Comparison of ENCODE assay signal across 8 cellular contexts in the genomic region with DNA sequence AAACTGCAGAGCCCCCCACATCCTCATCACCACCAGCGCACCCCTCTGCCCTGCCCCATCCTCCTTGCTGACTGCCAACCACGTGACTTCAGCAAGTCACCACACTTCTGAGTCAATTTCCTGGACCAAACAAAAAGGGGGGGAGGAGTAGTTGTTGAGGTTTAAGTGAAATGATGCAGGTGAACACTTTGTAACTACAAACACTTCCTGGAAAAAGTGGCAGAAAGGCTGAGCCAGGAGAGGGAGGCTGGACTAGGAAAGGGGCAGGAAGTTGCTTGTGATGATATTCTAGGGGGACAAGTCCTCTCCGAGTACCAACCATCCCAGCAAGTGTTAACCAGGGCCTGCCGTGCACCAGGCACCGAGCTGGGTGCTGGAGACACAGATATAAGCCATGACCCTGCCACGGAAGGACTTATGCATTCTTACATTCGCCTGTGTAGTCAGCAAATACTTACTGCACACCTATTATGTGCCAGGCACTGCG.
DNase-seq lines count a peak whose midpoint lies in the region; ATAC-seq and TF ChIP-seq lines count a peak whose summit lies in the region.

No MANE protein-coding gene starts in this region.

- peak overlapping the region; percentile 84 for H3K27ac ChIP-seq in CD4-positive, CD25-positive, alpha-beta regulatory T cell (ENCODE audit: insufficient read depth, low read length, poor library complexity, severe bottlenecking)
- H3K27ac ChIP-seq in lung (ENCODE audit: low read depth in 1 of 2, low read length in 1 of 2) (peak overlapping the region; percentile 22 to 91), thymus (ENCODE audit: low read depth) (peak overlapping the region; percentile 57)

- DNase-seq in CD4-positive, CD25-positive, alpha-beta regulatory T cell: peak; percentile 68 to 93 (median 78)
- DNase-seq in SW480 (ENCODE audit: low spot score) (peak; percentile 50), lung (ENCODE audit: low spot score) (no peak)
- peak; percentile 67 for DNase-seq in activated naive CD8-positive, alpha-beta T cell treated with anti-CD3 and anti-CD28 coated beads, Interleukin-2, amount 10 ng/mL, durations not matched to agents 7 days and 5 days

- peak overlapping the region; percentile 77 for H3K4me3 ChIP-seq in CD4-positive, CD25-positive, alpha-beta regulatory T cell (ENCODE audit: low read depth, low read length)
- H3K4me3 ChIP-seq in lung: no peak overlapping the region
- H3K4me3 ChIP-seq in thymus (ENCODE audit: low read length): no peak overlapping the region

- WGBS in lung, 2 donors: 26 to 40% methylated on average over 8 of the region's 8 CpGs
- WGBS in thymus: 26% methylated on average over 8 of the region's 8 CpGs

- no peak for TF ChIP-seq CTCF in lung (IDR thresholded peaks at IDR 0.05; ENCODE audit: control extremely low read depth, extremely low read depth)

- H3K4me3 Mint-ChIP-seq in CD4-positive, CD25-positive, alpha-beta regulatory T cell: peak overlapping the region; percentile 78 to 85 (median 81)
- H3K4me3 Mint-ChIP-seq in activated naive CD8-positive, alpha-beta T cell treated with anti-CD3 and anti-CD28 coated beads, Interleukin-2, amount 10 ng/mL, durations not matched to agents 7 days and 5 days: peak overlapping the region; percentile 77

- no peaks in the 10 kb centered on the region for H3K27me3 Mint-ChIP-seq in CD4-positive, CD25-positive, alpha-beta regulatory T cell
- H3K27me3 Mint-ChIP-seq in activated naive CD8-positive, alpha-beta T cell treated with anti-CD3 and anti-CD28 coated beads, Interleukin-2, amount 10 ng/mL, durations not matched to agents 7 days and 5 days: no peaks in the 10 kb centered on the region

- peaks cover 0 to 3% (median 0%) of the 10 kb centered on the region in 7 donors for H3K9me3 Mint-ChIP-seq in CD4-positive, CD25-positive, alpha-beta regulatory T cell
- peaks cover 5% of the 10 kb centered on the region for H3K9me3 Mint-ChIP-seq in activated naive CD8-positive, alpha-beta T cell treated with anti-CD3 and anti-CD28 coated beads, Interleukin-2, amount 10 ng/mL, durations not matched to agents 7 days and 5 days

- peaks cover 31 to 95% (median 68%) of the 10 kb centered on the region in 4 donors for H3K4me1 Mint-ChIP-seq in CD4-positive, CD25-positive, alpha-beta regulatory T cell
- peaks cover 75% of the 10 kb centered on the region for H3K4me1 Mint-ChIP-seq in activated naive CD8-positive, alpha-beta T cell treated with anti-CD3 and anti-CD28 coated beads, Interleukin-2, amount 10 ng/mL, durations not matched to agents 7 days and 5 days

- peaks cover under 1 to 6% of the 10 kb centered on the region in 2 experiments for H3K9me3 ChIP-seq in CD4-positive, CD25-positive, alpha-beta regulatory T cell (ENCODE audit: control insufficient read depth in 2 of 2, low read length in 2 of 2)
- H3K9me3 ChIP-seq in lung (ENCODE audit: control insufficient read depth in 2 of 2, insufficient read depth in 1 of 2, low read length in 1 of 2): peaks cover 0 to 5% of the 10 kb centered on the region in 2 donors
- H3K9me3 ChIP-seq in thymus (ENCODE audit: control insufficient read depth): no peaks in the 10 kb centered on the region

- peaks cover 57% of the 10 kb centered on the region for H3K4me1 ChIP-seq in CD4-positive, CD25-positive, alpha-beta regulatory T cell (ENCODE audit: control insufficient read depth, insufficient read depth, low read length, poor library complexity, severe bottlenecking)
- H3K4me1 ChIP-seq in lung (ENCODE audit: control insufficient read depth in 2 of 2, insufficient read depth in 2 of 2, low read length in 2 of 2): peaks cover 0 to 21% of the 10 kb centered on the region in 2 donors
- peaks cover 6% of the 10 kb centered on the region for H3K4me1 ChIP-seq in thymus (ENCODE audit: control insufficient read depth, insufficient read depth, low read length)

- ATAC-seq in CD4-positive, CD25-positive, alpha-beta regulatory T cell (ENCODE audit: low read depth in 2 of 2): peak; percentile 88
- ATAC-seq in HG02885 (IDR thresholded peaks at IDR 0.05; ENCODE audit: poor library complexity, unreplicated experiment) (peak; percentile 54), lung (ENCODE audit: insufficient read depth, low FRiP score) (peak; percentile 29), HG02884 (IDR thresholded peaks at IDR 0.05; ENCODE audit: unreplicated experiment) (no peak), HG02840 (IDR thresholded peaks at IDR 0.05; ENCODE audit: low FRiP score, unreplicated experiment) (no peak)
- peak; percentile 77 for ATAC-seq in activated naive CD8-positive, alpha-beta T cell treated with anti-CD3 and anti-CD28 coated beads, Interleukin-2, amount 10 ng/mL, durations not matched to agents 7 days and 5 days (ENCODE audit: low read depth)

- peak overlapping the region; percentile 90 to 98 (median 95) for H3K27ac Mint-ChIP-seq in CD4-positive, CD25-positive, alpha-beta regulatory T cell
- H3K27ac Mint-ChIP-seq in activated naive CD8-positive, alpha-beta T cell treated with anti-CD3 and anti-CD28 coated beads, Interleukin-2, amount 10 ng/mL, durations not matched to agents 7 days and 5 days: peak overlapping the region; percentile 96

- H3K36me3 Mint-ChIP-seq in CD4-positive, CD25-positive, alpha-beta regulatory T cell: peaks cover 43% of the 10 kb centered on the region
- peaks cover 53% of the 10 kb centered on the region for H3K36me3 Mint-ChIP-seq in activated naive CD8-positive, alpha-beta T cell treated with anti-CD3 and anti-CD28 coated beads, Interleukin-2, amount 10 ng/mL, durations not matched to agents 7 days and 5 days

- H3K27me3 ChIP-seq in CD4-positive, CD25-positive, alpha-beta regulatory T cell (ENCODE audit: control insufficient read depth, insufficient read depth, low read length): no peaks in the 10 kb centered on the region
- no peaks in the 10 kb centered on the region for H3K27me3 ChIP-seq in lung (ENCODE audit: control insufficient read depth, insufficient read depth)
- no peaks in the 10 kb centered on the region for H3K27me3 ChIP-seq in thymus (ENCODE audit: control insufficient read depth, insufficient read depth)

- peaks cover 15% of the 10 kb centered on the region for H3K36me3 ChIP-seq in CD4-positive, CD25-positive, alpha-beta regulatory T cell (ENCODE audit: control insufficient read depth, insufficient read depth, low read length)
- H3K36me3 ChIP-seq in lung (ENCODE audit: control insufficient read depth in 2 of 2, insufficient read depth in 2 of 2, low read length in 2 of 2): no peaks in the 10 kb centered on the region
- no peaks in the 10 kb centered on the region for H3K36me3 ChIP-seq in thymus (ENCODE audit: control insufficient read depth, insufficient read depth)

- POLR2A ChIA-PET in activated naive CD8-positive, alpha-beta T cell treated with anti-CD3 and anti-CD28 coated beads, Interleukin-2, amount 10 ng/mL, durations not matched to agents 7 days and 5 days (lab: Charles Lee): interaction anchor here (0.6 to 3.1 kb wide), 12 partner anchors 9 to 164 kb away, joined by 3 to 37 read pairs (median 4); partner anchors contain the start of gene PREX1

Comparison
In these comparisons a context has a peak if more than half of its experiments do, and no peak if none do; other contexts are left out.
1. ATAC-seq: peak in CD4-positive, CD25-positive, alpha-beta regulatory T cell (2 of 2), HG02885 (single experiment), activated naive CD8-positive, alpha-beta T cell treated with anti-CD3 and anti-CD28 coated beads, Interleukin-2, amount 10 ng/mL, durations not matched to agents 7 days and 5 days (single experiment) and lung (single experiment); none in HG02884 (single experiment) and HG02840 (single experiment).
2. Peak in every context shown above with its lines, with median percentiles within 50 percentile points of each other: H3K27ac ChIP-seq.